In the genomic region with DNA sequence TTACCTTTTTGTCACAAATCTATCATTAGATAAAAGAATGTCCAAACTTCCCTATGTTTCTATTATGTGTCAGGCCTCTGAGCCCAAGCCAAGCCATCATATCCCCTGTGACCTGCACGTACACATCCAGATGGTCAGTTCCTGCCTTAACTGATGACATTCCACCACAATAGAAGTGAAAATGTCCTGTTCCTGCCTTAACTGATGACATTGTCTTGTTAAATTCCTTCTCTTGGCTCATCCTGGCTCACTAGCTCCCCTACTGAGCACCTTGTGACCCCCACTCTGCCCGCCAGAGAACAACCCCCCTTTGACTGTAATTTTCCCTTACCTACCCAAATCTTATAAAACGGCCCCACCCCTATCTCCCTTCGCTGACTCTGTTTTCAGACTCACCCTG, we compare ENCODE assay signal across 7 cellular contexts.
A peak's percentile ranks its signal among the peaks of the same experiment; 100 is the strongest.
DNase-seq lines count a peak whose midpoint lies in the region; ATAC-seq and TF ChIP-seq lines count a peak whose summit lies in the region.
"Not testable (repeated sequence)": the region's sequence is repeated elsewhere in the genome, so short reads cannot be mapped to it uniquely, and the experiment has no call there.

No MANE protein-coding gene starts in this region.

- H3K27ac Mint-ChIP-seq in WTC11 (peak overlapping the region; percentile 72), neural crest cell (ENCODE audit: unreplicated experiment) (peak overlapping the region; percentile 36)
- not testable (repeated sequence) for H3K27ac Mint-ChIP-seq in endodermal cell

- H3K4me1 Mint-ChIP-seq in WTC11: peaks cover 48% of the 10 kb centered on the region
- H3K4me1 Mint-ChIP-seq in endodermal cell: peaks cover 49% of the 10 kb centered on the region
- peaks cover 18% of the 10 kb centered on the region for H3K4me1 Mint-ChIP-seq in neural crest cell

- not testable (repeated sequence) for TF ChIP-seq CTCF in WTC11 (IDR thresholded peaks at IDR 0.05); endodermal cell (conservative IDR thresholded peaks at IDR 0.05); neural crest cell (conservative IDR thresholded peaks at IDR 0.05)

- WGBS in endodermal cell (ENCODE audit: insufficient coverage in 1 of 2, insufficient read length in 1 of 2), 2 experiments: 60 to 82% methylated on average over 4 of the region's 4 CpGs

- CTCF ChIA-PET in WTC11 (lab: Charles Lee): not testable (repeated sequence)

- not testable (repeated sequence) for H3K27ac ChIP-seq in endodermal cell (ENCODE audit: low read depth, low read length)
- H3K27ac ChIP-seq in iPS-18a (ENCODE audit: low read length): peak overlapping the region; percentile 4

- peaks cover 42% of the 10 kb centered on the region for H3K9me3 Mint-ChIP-seq in WTC11
- peaks cover 28% of the 10 kb centered on the region for H3K9me3 Mint-ChIP-seq in endodermal cell
- not testable (repeated sequence) for H3K9me3 Mint-ChIP-seq in neural crest cell

- not testable (repeated sequence) for ATAC-seq in WTC11

- not testable (repeated sequence) for H3K27me3 ChIP-seq in H7 (ENCODE audit: control insufficient read depth, insufficient read depth, low read length); NT2/D1 (ENCODE audit: insufficient read depth, insufficient read length); endodermal cell (ENCODE audit: control insufficient read depth, insufficient read depth, low read length, poor library complexity, severe bottlenecking); iPS-18a (ENCODE audit: control insufficient read depth, insufficient read depth, low read length)

- not testable (repeated sequence) for DNase-seq in H7; WTC11 (ENCODE audit: low spot score); endodermal cell; neural crest cell (ENCODE audit: low read depth, low spot score)
- DNase-seq in LoVo (ENCODE audit: low spot score) (peak; percentile 41), NT2/D1 (ENCODE audit: low read depth, low spot score) (peak; percentile 28)

- H3K4me3 Mint-ChIP-seq in WTC11: peak overlapping the region; percentile 61
- not testable (repeated sequence) for H3K4me3 Mint-ChIP-seq in endodermal cell, neural crest cell

- POLR2A ChIA-PET in WTC11 (lab: Charles Lee): not testable (repeated sequence)

- H3K9me3 ChIP-seq in NT2/D1 (ENCODE audit: insufficient read depth, low read length); iPS-18a (ENCODE audit: control insufficient read depth, low read depth, low read length): not testable (repeated sequence)
- peaks cover 35% of the 10 kb centered on the region for H3K9me3 ChIP-seq in endodermal cell (ENCODE audit: control insufficient read depth, low read length)

- H3K36me3 Mint-ChIP-seq in WTC11: peaks cover 63% of the 10 kb centered on the region
- peaks cover 17% of the 10 kb centered on the region for H3K36me3 Mint-ChIP-seq in endodermal cell (ENCODE audit: low read depth)
- not testable (repeated sequence) for H3K36me3 Mint-ChIP-seq in neural crest cell (ENCODE audit: low read depth)

- not testable (repeated sequence) for H3K27me3 Mint-ChIP-seq in WTC11 (ENCODE audit: low read depth); endodermal cell (ENCODE audit: insufficient read depth); neural crest cell (ENCODE audit: low read depth)

- not testable (repeated sequence) for H3K9ac ChIP-seq in NT2/D1 (ENCODE audit: insufficient read length, low read depth); endodermal cell (ENCODE audit: extremely low read depth, low read length, poor library complexity, severe bottlenecking)
- H3K9ac ChIP-seq in iPS-18a (ENCODE audit: low read length): peak overlapping the region; percentile 83

- H3K4me1 ChIP-seq in NT2/D1 (ENCODE audit: insufficient read depth, insufficient read length); endodermal cell (ENCODE audit: control insufficient read depth, insufficient read depth, low read length): not testable (repeated sequence)
- H3K4me1 ChIP-seq in iPS-18a (ENCODE audit: control insufficient read depth, low read depth, low read length): peaks cover 15% of the 10 kb centered on the region

- H3K4me3 ChIP-seq in H7 (ENCODE audit: insufficient read depth, low read depth, low read length) (peak overlapping the region; percentile 45; the same call in 1 of the 2 replicates), endodermal cell (ENCODE audit: low read length) (peak overlapping the region; percentile 53), iPS-18a (ENCODE audit: low read length) (peak overlapping the region; percentile 78)
- not testable (repeated sequence) for H3K4me3 ChIP-seq in NT2/D1 (ENCODE audit: insufficient read length, low read depth)

- not testable (repeated sequence) for H3K36me3 ChIP-seq in H7 (replicated peaks; ENCODE audit: control insufficient read depth, insufficient read depth, low read length); NT2/D1 (ENCODE audit: insufficient read depth, insufficient read length, low read length); endodermal cell (ENCODE audit: control insufficient read depth, insufficient read depth, low read length); iPS-18a (ENCODE audit: control insufficient read depth, low read depth, low read length)

TF ChIP-seq in WTC11, 78 proteins besides CTCF, POLR2A, EP300 and RAD21:
- TF ChIP-seq TEAD1 (CRISPR knock-in tag; IDR thresholded peaks at IDR 0.05): peak; percentile 89; the same call in 1 of the 2 replicates
- TF ChIP-seq, protein P1, sequence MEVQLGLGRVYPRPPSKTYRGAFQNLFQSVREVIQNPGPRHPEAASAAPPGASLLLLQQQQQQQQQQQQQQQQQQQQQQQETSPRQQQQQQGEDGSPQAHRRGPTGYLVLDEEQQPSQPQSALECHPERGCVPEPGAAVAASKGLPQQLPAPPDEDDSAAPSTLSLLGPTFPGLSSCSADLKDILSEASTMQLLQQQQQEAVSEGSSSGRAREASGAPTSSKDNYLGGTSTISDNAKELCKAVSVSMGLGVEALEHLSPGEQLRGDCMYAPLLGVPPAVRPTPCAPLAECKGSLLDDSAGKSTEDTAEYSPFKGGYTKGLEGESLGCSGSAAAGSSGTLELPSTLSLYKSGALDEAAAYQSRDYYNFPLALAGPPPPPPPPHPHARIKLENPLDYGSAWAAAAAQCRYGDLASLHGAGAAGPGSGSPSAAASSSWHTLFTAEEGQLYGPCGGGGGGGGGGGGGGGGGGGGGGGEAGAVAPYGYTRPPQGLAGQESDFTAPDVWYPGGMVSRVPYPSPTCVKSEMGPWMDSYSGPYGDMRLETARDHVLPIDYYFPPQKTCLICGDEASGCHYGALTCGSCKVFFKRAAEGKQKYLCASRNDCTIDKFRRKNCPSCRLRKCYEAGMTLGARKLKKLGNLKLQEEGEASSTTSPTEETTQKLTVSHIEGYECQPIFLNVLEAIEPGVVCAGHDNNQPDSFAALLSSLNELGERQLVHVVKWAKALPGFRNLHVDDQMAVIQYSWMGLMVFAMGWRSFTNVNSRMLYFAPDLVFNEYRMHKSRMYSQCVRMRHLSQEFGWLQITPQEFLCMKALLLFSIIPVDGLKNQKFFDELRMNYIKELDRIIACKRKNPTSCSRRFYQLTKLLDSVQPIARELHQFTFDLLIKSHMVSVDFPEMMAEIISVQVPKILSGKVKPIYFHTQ (CRISPR knock-in tag; IDR thresholded peaks at IDR 0.05): 0 out of 2 replicates have a peak, but pooled peaks have one; percentile 43
- TF ChIP-seq, protein P2, sequence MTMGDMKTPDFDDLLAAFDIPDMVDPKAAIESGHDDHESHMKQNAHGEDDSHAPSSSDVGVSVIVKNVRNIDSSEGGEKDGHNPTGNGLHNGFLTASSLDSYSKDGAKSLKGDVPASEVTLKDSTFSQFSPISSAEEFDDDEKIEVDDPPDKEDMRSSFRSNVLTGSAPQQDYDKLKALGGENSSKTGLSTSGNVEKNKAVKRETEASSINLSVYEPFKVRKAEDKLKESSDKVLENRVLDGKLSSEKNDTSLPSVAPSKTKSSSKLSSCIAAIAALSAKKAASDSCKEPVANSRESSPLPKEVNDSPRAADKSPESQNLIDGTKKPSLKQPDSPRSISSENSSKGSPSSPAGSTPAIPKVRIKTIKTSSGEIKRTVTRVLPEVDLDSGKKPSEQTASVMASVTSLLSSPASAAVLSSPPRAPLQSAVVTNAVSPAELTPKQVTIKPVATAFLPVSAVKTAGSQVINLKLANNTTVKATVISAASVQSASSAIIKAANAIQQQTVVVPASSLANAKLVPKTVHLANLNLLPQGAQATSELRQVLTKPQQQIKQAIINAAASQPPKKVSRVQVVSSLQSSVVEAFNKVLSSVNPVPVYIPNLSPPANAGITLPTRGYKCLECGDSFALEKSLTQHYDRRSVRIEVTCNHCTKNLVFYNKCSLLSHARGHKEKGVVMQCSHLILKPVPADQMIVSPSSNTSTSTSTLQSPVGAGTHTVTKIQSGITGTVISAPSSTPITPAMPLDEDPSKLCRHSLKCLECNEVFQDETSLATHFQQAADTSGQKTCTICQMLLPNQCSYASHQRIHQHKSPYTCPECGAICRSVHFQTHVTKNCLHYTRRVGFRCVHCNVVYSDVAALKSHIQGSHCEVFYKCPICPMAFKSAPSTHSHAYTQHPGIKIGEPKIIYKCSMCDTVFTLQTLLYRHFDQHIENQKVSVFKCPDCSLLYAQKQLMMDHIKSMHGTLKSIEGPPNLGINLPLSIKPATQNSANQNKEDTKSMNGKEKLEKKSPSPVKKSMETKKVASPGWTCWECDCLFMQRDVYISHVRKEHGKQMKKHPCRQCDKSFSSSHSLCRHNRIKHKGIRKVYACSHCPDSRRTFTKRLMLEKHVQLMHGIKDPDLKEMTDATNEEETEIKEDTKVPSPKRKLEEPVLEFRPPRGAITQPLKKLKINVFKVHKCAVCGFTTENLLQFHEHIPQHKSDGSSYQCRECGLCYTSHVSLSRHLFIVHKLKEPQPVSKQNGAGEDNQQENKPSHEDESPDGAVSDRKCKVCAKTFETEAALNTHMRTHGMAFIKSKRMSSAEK (CRISPR knock-in tag; IDR thresholded peaks at IDR 0.05; ENCODE audit: borderline replicate concordance): 0 out of 2 replicates have a peak, but pooled peaks have one; percentile 12
- TF ChIP-seq SP1 (CRISPR knock-in tag; conservative IDR thresholded peaks at IDR 0.05): 0 out of 2 replicates have a peak, but pooled peaks have one; percentile 14
